Comparison of ENCODE assay signal across 22 cellular contexts in the genomic region with DNA sequence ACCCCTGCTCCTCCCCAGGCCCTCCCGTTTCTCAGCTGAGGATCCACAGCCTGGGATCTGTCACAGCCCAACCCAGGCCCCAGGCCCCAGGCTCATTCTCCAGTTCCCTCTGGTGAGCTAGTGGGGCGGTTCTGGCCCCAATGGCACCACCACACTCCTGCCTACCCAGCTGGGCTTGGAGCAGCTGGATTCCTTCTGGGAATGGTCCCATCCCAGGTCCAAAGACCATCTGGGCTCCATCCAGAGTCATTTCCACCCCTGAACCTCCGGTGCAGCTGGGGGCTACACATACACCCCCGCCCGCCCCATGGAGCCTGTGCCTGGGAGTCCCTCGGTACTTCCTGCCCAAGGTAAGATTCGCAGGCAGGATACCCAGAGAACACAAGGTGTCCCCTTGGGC. TPM values are rescaled to one million over a fixed set of nuclear protein-coding genes. Genes with fewer than 3 reads are reported as not detected.
DNase-seq lines count a peak whose midpoint lies in the region; ATAC-seq and TF ChIP-seq lines count a peak whose summit lies in the region.
"Had no signal": no experiment of that assay in that cellular context is flagged by ENCODE, and none has a peak within 500 bp of the region (broad histone marks: within the 10 kb centered on the region; RNA-seq: fewer than 3 reads in every experiment).

No MANE protein-coding gene starts in this region.

- H3K27ac ChIP-seq in left ventricle myocardium inferior (replicated peaks) = peak overlapping the region; percentile 86
- peak overlapping the region; percentile 75 for H3K27ac ChIP-seq in psoas muscle
- H3K27ac ChIP-seq: PC-9, SJSA1 had no signal

- H3K36me3 Mint-ChIP-seq in endothelial cell (ENCODE audit: low read depth, unreplicated experiment) (no peaks in the 10 kb centered on the region), natural killer cell (no peaks in the 10 kb centered on the region)
- H3K36me3 Mint-ChIP-seq in activated T-helper 2 cell treated with anti-CD3 and anti-CD28 coated beads, Interferon-gamma antibody, Interleukin-2, Interleukin-4, amounts not matched to agents 10 μg/mL and 5 μg/mL and 100 μg/mL, durations not matched to agents 14 hours and 24 hours and 36 hours (ENCODE audit: low read depth) = no peaks in the 10 kb centered on the region

- no peaks in the 10 kb centered on the region for H3K9me3 Mint-ChIP-seq in endothelial cell (ENCODE audit: unreplicated experiment)
- peaks cover 7% of the 10 kb centered on the region for H3K9me3 Mint-ChIP-seq in activated T-helper 2 cell treated with anti-CD3 and anti-CD28 coated beads, Interferon-gamma antibody, Interleukin-2, Interleukin-4, amounts not matched to agents 10 μg/mL and 5 μg/mL and 100 μg/mL, durations not matched to agents 14 hours and 24 hours and 36 hours
- no peaks in the 10 kb centered on the region for H3K9me3 Mint-ChIP-seq in natural killer cell

- H3K4me1 ChIP-seq in left ventricle myocardium inferior = peaks cover 70% of the 10 kb centered on the region
- H3K4me1 ChIP-seq in psoas muscle = peaks cover 41% of the 10 kb centered on the region

- no peak for TF ChIP-seq CTCF in left ventricle myocardium inferior (IDR thresholded peaks at IDR 0.05; ENCODE audit: borderline replicate concordance)
- TF ChIP-seq CTCF in endothelial cell (IDR thresholded peaks at IDR 0.05; ENCODE audit: unreplicated experiment) = no peak
- TF ChIP-seq CTCF in psoas muscle (IDR thresholded peaks at IDR 0.05) = no peak
- TF ChIP-seq CTCF in natural killer cell (IDR thresholded peaks at IDR 0.05) = no peak

- 85 to 86% (median 86%) methylated on average over 7 of the region's 7 CpGs for WGBS in psoas muscle, 3 donors

- H3K4me1 Mint-ChIP-seq in endothelial cell (ENCODE audit: unreplicated experiment) = peaks cover 39% of the 10 kb centered on the region
- no peaks in the 10 kb centered on the region for H3K4me1 Mint-ChIP-seq in activated T-helper 2 cell treated with anti-CD3 and anti-CD28 coated beads, Interferon-gamma antibody, Interleukin-2, Interleukin-4, amounts not matched to agents 10 μg/mL and 5 μg/mL and 100 μg/mL, durations not matched to agents 14 hours and 24 hours and 36 hours (ENCODE audit: low read depth)
- H3K4me1 Mint-ChIP-seq in natural killer cell = peaks cover 0 to 6% of the 10 kb centered on the region in 2 donors

- ATAC-seq in Right ventricle myocardium superior (ENCODE audit: poor library complexity) (no peak), psoas muscle (no peak), natural killer cell (no peak)
- ATAC-seq: Right ventricle myocardium inferior had no signal

- peak overlapping the region; percentile 97 for H3K27ac Mint-ChIP-seq in endothelial cell (ENCODE audit: unreplicated experiment)
- H3K27ac Mint-ChIP-seq in activated T-helper 2 cell treated with anti-CD3 and anti-CD28 coated beads, Interferon-gamma antibody, Interleukin-2, Interleukin-4, amounts not matched to agents 10 μg/mL and 5 μg/mL and 100 μg/mL, durations not matched to agents 14 hours and 24 hours and 36 hours = no peak overlapping the region
- no peak overlapping the region for H3K27ac Mint-ChIP-seq in natural killer cell

- no peak for DNase-seq in left ventricle myocardium inferior
- DNase-seq in Right ventricle myocardium superior = no peak
- DNase-seq in endothelial cell (ENCODE audit: low spot score) = no peak
- no peak for DNase-seq in psoas muscle
- no peak for DNase-seq in activated T-helper 2 cell treated with anti-CD3 and anti-CD28 coated beads, Interferon-gamma antibody, Interleukin-2, Interleukin-4, amounts not matched to agents 10 μg/mL and 5 μg/mL and 100 μg/mL, durations not matched to agents 14 hours and 24 hours and 36 hours (ENCODE audit: low spot score)
- no peak for DNase-seq in natural killer cell
- DNase-seq in NCI-H526 treated with DMSO at 0.1 percent for 48 hours (lab: John Stamatoyannopoulos, UW) = no peak
- DNase-seq: Calu3, DMS79 treated with DMSO at 0.1 percent for 48 hours, GF-D8, H9, KBM-7, MV-4-11, NCI-H1105, NCI-H146, NCI-H1930, NCI-H2107, NCI-H524 treated with DMSO at 0.1 percent for 48 hours, NCI-H82, PC-9 had no signal

- H3K4me3 ChIP-seq in left ventricle myocardium inferior (no peak overlapping the region), psoas muscle (no peak overlapping the region)
- H3K4me3 ChIP-seq: PC-9, SJSA1 had no signal

- no peaks in the 10 kb centered on the region for H3K27me3 ChIP-seq in left ventricle myocardium inferior (ENCODE audit: low read depth)
- no peaks in the 10 kb centered on the region for H3K27me3 ChIP-seq in psoas muscle (ENCODE audit: insufficient read depth in 3 of 3, low read length in 2 of 3)
- H3K27me3 ChIP-seq: SJSA1 had no signal

- H3K4me3 Mint-ChIP-seq in endothelial cell (ENCODE audit: unreplicated experiment) (no peak overlapping the region), natural killer cell (no peak overlapping the region)
- no peak overlapping the region for H3K4me3 Mint-ChIP-seq in activated T-helper 2 cell treated with anti-CD3 and anti-CD28 coated beads, Interferon-gamma antibody, Interleukin-2, Interleukin-4, amounts not matched to agents 10 μg/mL and 5 μg/mL and 100 μg/mL, durations not matched to agents 14 hours and 24 hours and 36 hours (ENCODE audit: low read depth)
- H3K4me3 Mint-ChIP-seq: H9 had no signal

- peaks cover 19% of the 10 kb centered on the region for H3K9me3 ChIP-seq in left ventricle myocardium inferior (replicated peaks)
- no peaks in the 10 kb centered on the region for H3K9me3 ChIP-seq in psoas muscle

- H3K36me3 ChIP-seq in left ventricle myocardium inferior (no peaks in the 10 kb centered on the region), psoas muscle (ENCODE audit: insufficient read depth in 1 of 2, low read depth in 1 of 2) (no peaks in the 10 kb centered on the region)
- H3K36me3 ChIP-seq: SJSA1 had no signal

- H3K27me3 Mint-ChIP-seq in endothelial cell (ENCODE audit: unreplicated experiment) = peaks cover 3% of the 10 kb centered on the region
- H3K27me3 Mint-ChIP-seq in activated T-helper 2 cell treated with anti-CD3 and anti-CD28 coated beads, Interferon-gamma antibody, Interleukin-2, Interleukin-4, amounts not matched to agents 10 μg/mL and 5 μg/mL and 100 μg/mL, durations not matched to agents 14 hours and 24 hours and 36 hours (ENCODE audit: low read depth) = peaks cover 2% of the 10 kb centered on the region
- peaks cover 0 to 22% of the 10 kb centered on the region in 2 donors for H3K27me3 Mint-ChIP-seq in natural killer cell (ENCODE audit: low read depth in 2 of 2)

- intact Hi-C loops in left ventricle myocardium inferior (cut with micrococcal nuclease) (no loop called here), Right ventricle myocardium superior (cut with DNase I) (no loop called here), psoas muscle (cut with DNase I) (no loop called here), natural killer cell (cut with micrococcal nuclease) (no loop called here)
- intact Hi-C loops in activated T-helper 2 cell treated with anti-CD3 and anti-CD28 coated beads, Interferon-gamma antibody, Interleukin-2, Interleukin-4, amounts not matched to agents 10 μg/mL and 5 μg/mL and 100 μg/mL, durations not matched to agents 14 hours and 24 hours and 36 hours (cut with micrococcal nuclease) = no loop called here

RNA-seq across cellular contexts. Expression of a gene that starts 35.5 kb away (rescaled TPM):
- 17.2 TPM for total RNA-seq in left ventricle myocardium inferior
- 16.2 TPM for total RNA-seq in Right ventricle myocardium superior
- 53.4 TPM for total RNA-seq in endothelial cell (ENCODE audit: unreplicated experiment)
- total RNA-seq in psoas muscle = 10 to 100 TPM in 3 of 4 donors, 1 to 10 TPM in 1; 7.5 to 16.4 (median 14.0) TPM
- 10 to 100 TPM in 1 of 3 donors, 1 to 10 TPM in 2; 5.2 to 10.1 (median 5.8) TPM for polyA plus RNA-seq in psoas muscle
- total RNA-seq in activated T-helper 2 cell treated with anti-CD3 and anti-CD28 coated beads, Interferon-gamma antibody, Interleukin-2, Interleukin-4, amounts not matched to agents 10 μg/mL and 5 μg/mL and 100 μg/mL, durations not matched to agents 14 hours and 24 hours and 36 hours = 3.3 and 4.2 TPM in 2 replicates
- total RNA-seq in natural killer cell = 1 to 10 TPM in 1 of 3 donors, under 1 TPM in 2; 0.28 to 1.2 (median 0.31) TPM

RNA-seq across cellular contexts. Expression of a gene that starts 39.2 kb away (rescaled TPM):
- total RNA-seq in left ventricle myocardium inferior (325 TPM), Right ventricle myocardium superior (300 TPM), endothelial cell (ENCODE audit: unreplicated experiment) (2,149 TPM), psoas muscle (100 to 1,000 TPM; 266 to 539 (median 329) TPM), natural killer cell (1,000 to 10,000 TPM; 1,534 to 1,757 (median 1,614) TPM)
- 1,000 to 10,000 TPM in 1 of 3 donors, 100 to 1,000 TPM in 2; 470 to 1,471 (median 727) TPM for polyA plus RNA-seq in psoas muscle
- 2,214 and 2,255 TPM in 2 replicates for total RNA-seq in activated T-helper 2 cell treated with anti-CD3 and anti-CD28 coated beads, Interferon-gamma antibody, Interleukin-2, Interleukin-4, amounts not matched to agents 10 μg/mL and 5 μg/mL and 100 μg/mL, durations not matched to agents 14 hours and 24 hours and 36 hours
